Comparison of ENCODE assay signal across 26 cellular contexts in genomic region chr16:539901-540530, GRCh38. TPM values are rescaled to one million over a fixed set of nuclear protein-coding genes. Genes with fewer than 3 reads are reported as not detected.
DNase-seq lines count a peak whose midpoint lies in the region; ATAC-seq and TF ChIP-seq lines count a peak whose summit lies in the region.
"Had no signal": no experiment of that assay in that cellular context is flagged by ENCODE, and none has a peak within 500 bp of the region (broad histone marks: within the 10 kb centered on the region; RNA-seq: fewer than 3 reads in every experiment).

No MANE protein-coding gene starts in this region.

- H3K27me3 Mint-ChIP-seq in activated T-helper 17 cell treated with anti-CD3 and anti-CD28 coated beads, Interleukin-2, amount 50 U/mL, for 72 hours, result no peaks in the 10 kb centered on the region
- H3K27me3 Mint-ChIP-seq: activated B cell treated with CpG ODN at 0.5 μM for 24 hours; activated naive CD8-positive, alpha-beta T cell treated with anti-CD3 and anti-CD28 coated beads, Interleukin-2, amount 10 ng/mL, durations not matched to agents 7 days and 5 days; stimulated activated naive CD8-positive, alpha-beta T cell treated with anti-CD3 and anti-CD28 coated beads, Interleukin-15, Interleukin-2, amounts not matched to agents 100 ng/mL and 50 ng/mL, for 24 hours had no signal

- H3K36me3 Mint-ChIP-seq in activated T-helper 17 cell treated with anti-CD3 and anti-CD28 coated beads, Interleukin-2, amount 50 U/mL, for 72 hours (ENCODE audit: low read depth), result peaks cover 13% of the 10 kb centered on the region

- peak overlapping the region; percentile 60 for H2BK15ac ChIP-seq in mesenchymal stem cell (ENCODE audit: low read depth, poor library complexity, severe bottlenecking)

- H2AK5ac ChIP-seq in mesenchymal stem cell (ENCODE audit: low read length, severe bottlenecking), result no peak overlapping the region

- in situ Hi-C loops in brain microvascular endothelial cell (cut with HindIII; ENCODE audit: low pct_ligation_motif_present, low sequenced_read_pairs), result no loop called here

- H3K14ac ChIP-seq in mesenchymal stem cell (ENCODE audit: low read length in 2 of 2), result no peak overlapping the region

- no peak overlapping the region for H3K23ac ChIP-seq in mesenchymal stem cell (ENCODE audit: low read length in 2 of 2)

- H2AFZ ChIP-seq in mesenchymal stem cell (ENCODE audit: low read depth, low read length), result no peak overlapping the region

- H3K79me1 ChIP-seq in mesenchymal stem cell (replicated peaks; ENCODE audit: low read length, poor library complexity, severe bottlenecking), result peaks cover 42% of the 10 kb centered on the region

- no peak overlapping the region for H3K18ac ChIP-seq in mesenchymal stem cell (ENCODE audit: low read depth in 1 of 2, low read length in 2 of 2)

- H3K4me2 ChIP-seq in mesenchymal stem cell (ENCODE audit: low read length, poor library complexity, severe bottlenecking), result peak overlapping the region; percentile 49
- H3K4me2 ChIP-seq: KMS-11 had no signal

- no peaks in the 10 kb centered on the region for H3K9me3 ChIP-seq in mesenchymal stem cell (ENCODE audit: control insufficient read depth, low read length)
- H3K9me3 ChIP-seq: right atrium auricular region, upper lobe of left lung had no signal

- H3K9me3 Mint-ChIP-seq in activated T-helper 17 cell treated with anti-CD3 and anti-CD28 coated beads, Interleukin-2, amount 50 U/mL, for 72 hours, result no peaks in the 10 kb centered on the region
- H3K9me3 Mint-ChIP-seq: activated B cell treated with CpG ODN at 0.5 μM for 24 hours; activated naive CD8-positive, alpha-beta T cell treated with anti-CD3 and anti-CD28 coated beads, Interleukin-2, amount 10 ng/mL, durations not matched to agents 7 days and 5 days; activated T-cell treated with anti-CD3 and anti-CD28 coated beads, Interleukin-2, amount 50 U/mL, for 4 hours; endodermal cell; neural crest cell; stimulated activated naive CD8-positive, alpha-beta T cell treated with anti-CD3 and anti-CD28 coated beads, Interleukin-15, Interleukin-2, amounts not matched to agents 100 ng/mL and 50 ng/mL, for 24 hours had no signal

- H3K4me1 Mint-ChIP-seq in activated T-helper 17 cell treated with anti-CD3 and anti-CD28 coated beads, Interleukin-2, amount 50 U/mL, for 72 hours, result no peaks in the 10 kb centered on the region
- H3K4me1 Mint-ChIP-seq: activated B cell treated with CpG ODN at 0.5 μM for 24 hours; activated naive CD8-positive, alpha-beta T cell treated with anti-CD3 and anti-CD28 coated beads, Interleukin-2, amount 10 ng/mL, durations not matched to agents 7 days and 5 days; endodermal cell; neural crest cell had no signal

- H3K27ac Mint-ChIP-seq in activated T-helper 17 cell treated with anti-CD3 and anti-CD28 coated beads, Interleukin-2, amount 50 U/mL, for 72 hours, result no peak overlapping the region
- H3K27ac Mint-ChIP-seq: activated B cell treated with CpG ODN at 0.5 μM for 24 hours; activated CD8-positive, alpha-beta T cell treated with anti-CD3 and anti-CD28 coated beads, Interleukin-2, amount 10 ng/mL, durations not matched to agents 7 days and 5 days; activated naive CD8-positive, alpha-beta T cell treated with anti-CD3 and anti-CD28 coated beads, Interleukin-2, amount 10 ng/mL, durations not matched to agents 7 days and 5 days; endodermal cell; stimulated activated naive CD8-positive, alpha-beta T cell treated with anti-CD3 and anti-CD28 coated beads, Interleukin-15, Interleukin-2, amounts not matched to agents 100 ng/mL and 50 ng/mL, for 24 hours had no signal

- peak; percentile 54 for TF ChIP-seq CTCF in brain microvascular endothelial cell (IDR thresholded peaks at IDR 0.05; ENCODE audit: low read depth, low read length, missing control alignments)

- no peak overlapping the region for H2BK120ac ChIP-seq in mesenchymal stem cell (ENCODE audit: low read depth, low read length)

- no peak overlapping the region for H4K91ac ChIP-seq in mesenchymal stem cell (ENCODE audit: low read length)

- H3K4me3 ChIP-seq in brain microvascular endothelial cell (ENCODE audit: low read depth, low read length) (no peak overlapping the region), mesenchymal stem cell (ENCODE audit: insufficient read depth in 1 of 2, low read depth in 1 of 2, low read length in 2 of 2) (no peak overlapping the region)
- H3K4me3 ChIP-seq: right atrium auricular region, upper lobe of left lung had no signal

- ATAC-seq in HG03565 (IDR thresholded peaks at IDR 0.05; ENCODE audit: unreplicated experiment), result no peak
- ATAC-seq in activated T-helper 17 cell treated with anti-CD3 and anti-CD28 coated beads, Interleukin-2, amount 50 U/mL, for 72 hours (replicated peaks), result no peak
- ATAC-seq: activated CD8-positive, alpha-beta T cell treated with anti-CD3 and anti-CD28 coated beads, Interleukin-2, amount 10 ng/mL, durations not matched to agents 7 days and 5 days; activated T-cell treated with anti-CD3 and anti-CD28 coated beads, Interleukin-2, amount 50 U/mL, for 4 hours; left cardiac atrium had no signal

- peaks cover 60% of the 10 kb centered on the region for H3K4me1 ChIP-seq in mesenchymal stem cell (ENCODE audit: control insufficient read depth, insufficient read depth, low read depth, low read length)

- no peak overlapping the region for H2BK12ac ChIP-seq in mesenchymal stem cell (ENCODE audit: low read length in 2 of 2)

- no peak overlapping the region for H3K9ac ChIP-seq in mesenchymal stem cell (ENCODE audit: low read length)
- H3K9ac ChIP-seq: KMS-11 had no signal

- WGBS in mesenchymal stem cell, result 68% methylated on average over 33 of the region's 34 CpGs

- H3K27me3 ChIP-seq in brain microvascular endothelial cell (replicated peaks) (no peaks in the 10 kb centered on the region), mesenchymal stem cell (ENCODE audit: control insufficient read depth in 1 of 2, insufficient read depth in 1 of 2, low read length in 2 of 2) (no peaks in the 10 kb centered on the region)
- H3K27me3 ChIP-seq: right atrium auricular region, upper lobe of left lung had no signal

- H4K8ac ChIP-seq in mesenchymal stem cell (ENCODE audit: low read length), result peak overlapping the region; percentile 64

- H3K4ac ChIP-seq in mesenchymal stem cell (ENCODE audit: low read depth in 1 of 2, low read length in 2 of 2), result no peak overlapping the region

- H2BK5ac ChIP-seq in mesenchymal stem cell (ENCODE audit: low read depth, low read length, poor library complexity, severe bottlenecking), result no peak overlapping the region

- peak overlapping the region; percentile 40 for H3K27ac ChIP-seq in brain microvascular endothelial cell
- no peak overlapping the region for H3K27ac ChIP-seq in mesenchymal stem cell (ENCODE audit: low read length, poor library complexity, severe bottlenecking)
- H3K27ac ChIP-seq: KMS-11, right atrium auricular region, upper lobe of left lung had no signal

- H3K36me3 ChIP-seq in brain microvascular endothelial cell (replicated peaks), result peaks cover 8% of the 10 kb centered on the region
- H3K36me3 ChIP-seq in mesenchymal stem cell (ENCODE audit: control insufficient read depth in 1 of 2, insufficient read depth in 2 of 2, low read depth in 1 of 2, low read length in 2 of 2), result peaks cover 9 to 70% of the 10 kb centered on the region in 2 experiments

- DNase-seq in AG08396 (ENCODE audit: low spot score), result peak; percentile 93
- peak; percentile 28 for DNase-seq in M059J (ENCODE audit: low read depth)
- DNase-seq in brain microvascular endothelial cell, result peak; percentile 76
- peak; percentile 77 for DNase-seq in mesenchymal stem cell
- no peak for DNase-seq in DMS153 treated with DMSO at 0.1 percent for 48 hours (lab: John Stamatoyannopoulos, UW; ENCODE audit: unreplicated experiment)
- DNase-seq in NK-92 treated with Interleukin-12 subunit alpha and Interleukin-12 subunit beta, amount 100 ng/mL, for 24 hours (lab: John Stamatoyannopoulos, UW), result no peak
- DNase-seq: activated B cell treated with CpG ODN at 0.5 μM for 24 hours; activated CD8-positive, alpha-beta T cell treated with anti-CD3 and anti-CD28 coated beads, Interleukin-2, amount 10 ng/mL, durations not matched to agents 7 days and 5 days; activated naive CD8-positive, alpha-beta T cell treated with anti-CD3 and anti-CD28 coated beads, Interleukin-2, amount 10 ng/mL, durations not matched to agents 7 days and 5 days; activated T-cell treated with anti-CD3 and anti-CD28 coated beads, Interleukin-2, amount 50 U/mL, for 4 hours; endodermal cell; left cardiac atrium; NCI-H1092; NCI-H2107; NCI-H526 treated with DMSO at 0.1 percent for 48 hours; OCI-M1; T-helper 2 cell; upper lobe of left lung had no signal

- no peak overlapping the region for H3K4me3 Mint-ChIP-seq in activated T-helper 17 cell treated with anti-CD3 and anti-CD28 coated beads, Interleukin-2, amount 50 U/mL, for 72 hours
- H3K4me3 Mint-ChIP-seq: activated B cell treated with CpG ODN at 0.5 μM for 24 hours; activated CD8-positive, alpha-beta T cell treated with anti-CD3 and anti-CD28 coated beads, Interleukin-2, amount 10 ng/mL, durations not matched to agents 7 days and 5 days; activated naive CD8-positive, alpha-beta T cell treated with anti-CD3 and anti-CD28 coated beads, Interleukin-2, amount 10 ng/mL, durations not matched to agents 7 days and 5 days; activated T-cell treated with anti-CD3 and anti-CD28 coated beads, Interleukin-2, amount 50 U/mL, for 4 hours; endodermal cell; neural crest cell; stimulated activated naive CD8-positive, alpha-beta T cell treated with anti-CD3 and anti-CD28 coated beads, Interleukin-15, Interleukin-2, amounts not matched to agents 100 ng/mL and 50 ng/mL, for 24 hours had no signal

RNA-seq across cellular contexts. Expression of gene CAPN15, which starts 12.5 kb away (rescaled TPM):
- 23.2 and 36.7 TPM in 2 replicates for total RNA-seq in M059J (2014; rRNA removed; shearing (Covaris generic))
- polyA plus RNA-seq in mesenchymal stem cell (2013, experiment 1 of 2), result 22.1 TPM
- 19.9 TPM for polyA plus RNA-seq in mesenchymal stem cell (2013, experiment 2 of 2)
- 100 to 1,000 TPM in 1 of 2 donors, 10 to 100 TPM in 1; 61.1 to 117 TPM for total RNA-seq in activated T-helper 17 cell treated with anti-CD3 and anti-CD28 coated beads, Interleukin-2, amount 50 U/mL, for 72 hours

RNA-seq across cellular contexts. Expression of gene PRR35, which starts 20.2 kb away (rescaled TPM):
- not detected in 2 replicates for total RNA-seq in M059J (2014; rRNA removed; shearing (Covaris generic))
- polyA plus RNA-seq in mesenchymal stem cell (2013, experiment 1 of 2), result 0.03 TPM
- not detected for polyA plus RNA-seq in mesenchymal stem cell (2013, experiment 2 of 2)
- not detected for total RNA-seq in activated T-helper 17 cell treated with anti-CD3 and anti-CD28 coated beads, Interleukin-2, amount 50 U/mL, for 72 hours
- total RNA-seq: activated B cell treated with CpG ODN at 0.5 μM for 24 hours; activated CD8-positive, alpha-beta T cell treated with anti-CD3 and anti-CD28 coated beads, Interleukin-2, amount 10 ng/mL, durations not matched to agents 7 days and 5 days; activated naive CD8-positive, alpha-beta T cell treated with anti-CD3 and anti-CD28 coated beads, Interleukin-2, amount 10 ng/mL, durations not matched to agents 7 days and 5 days; H4; left cardiac atrium; neural crest cell; right atrium auricular region; SK-MEL-5; upper lobe of left lung had no signal

RNA-seq across cellular contexts. Expression of gene NHLRC4, which starts 26.8 kb away (rescaled TPM):
- 0.12 TPM in 1 of 2 replicates, not detected in the other for total RNA-seq in M059J (2014; rRNA removed; shearing (Covaris generic))
- 0.62 TPM for polyA plus RNA-seq in mesenchymal stem cell (2013, experiment 1 of 2)
- polyA plus RNA-seq in mesenchymal stem cell (2013, experiment 2 of 2), result 0.64 TPM
- total RNA-seq in activated T-helper 17 cell treated with anti-CD3 and anti-CD28 coated beads, Interleukin-2, amount 50 U/mL, for 72 hours, result 1 to 10 TPM in 1 of 2 donors, under 1 TPM in 1; 0.80 to 1.1 TPM

RNA-seq across cellular contexts. Expression of gene PIGQ, which starts 29.8 kb away (rescaled TPM):
- 35.9 and 43.8 TPM in 2 replicates for total RNA-seq in M059J (2014; rRNA removed; shearing (Covaris generic))
- 18.5 TPM for polyA plus RNA-seq in mesenchymal stem cell (2013, experiment 1 of 2)
- polyA plus RNA-seq in mesenchymal stem cell (2013, experiment 2 of 2), result 17.1 TPM
- 10 to 100 TPM; 28.0 to 34.2 TPM for total RNA-seq in activated T-helper 17 cell treated with anti-CD3 and anti-CD28 coated beads, Interleukin-2, amount 50 U/mL, for 72 hours

RNA-seq across cellular contexts. Expression of gene RAB40C, which starts 49.9 kb away (rescaled TPM):
- total RNA-seq in M059J (2014; rRNA removed; shearing (Covaris generic)), result 15.2 and 16.8 TPM in 2 replicates
- polyA plus RNA-seq in mesenchymal stem cell (2013, experiment 1 of 2), result 11.2 TPM
- polyA plus RNA-seq in mesenchymal stem cell (2013, experiment 2 of 2), result 12.0 TPM
- total RNA-seq in activated T-helper 17 cell treated with anti-CD3 and anti-CD28 coated beads, Interleukin-2, amount 50 U/mL, for 72 hours, result 10 to 100 TPM; 12.9 TPM

Comparison
In these comparisons a context has a peak if more than half of its experiments do, and no peak if none do; other contexts are left out.
1. DNase-seq: peak in AG08396 (single experiment), M059J (single experiment), brain microvascular endothelial cell (single experiment) and mesenchymal stem cell (single experiment); none in DMS153 treated with DMSO at 0.1 percent for 48 hours (single experiment) and NK-92 treated with Interleukin-12 subunit alpha and Interleukin-12 subunit beta, amount 100 ng/mL, for 24 hours (single experiment).